ENCODE assay signal across 1 cellular context in the genomic region with DNA sequence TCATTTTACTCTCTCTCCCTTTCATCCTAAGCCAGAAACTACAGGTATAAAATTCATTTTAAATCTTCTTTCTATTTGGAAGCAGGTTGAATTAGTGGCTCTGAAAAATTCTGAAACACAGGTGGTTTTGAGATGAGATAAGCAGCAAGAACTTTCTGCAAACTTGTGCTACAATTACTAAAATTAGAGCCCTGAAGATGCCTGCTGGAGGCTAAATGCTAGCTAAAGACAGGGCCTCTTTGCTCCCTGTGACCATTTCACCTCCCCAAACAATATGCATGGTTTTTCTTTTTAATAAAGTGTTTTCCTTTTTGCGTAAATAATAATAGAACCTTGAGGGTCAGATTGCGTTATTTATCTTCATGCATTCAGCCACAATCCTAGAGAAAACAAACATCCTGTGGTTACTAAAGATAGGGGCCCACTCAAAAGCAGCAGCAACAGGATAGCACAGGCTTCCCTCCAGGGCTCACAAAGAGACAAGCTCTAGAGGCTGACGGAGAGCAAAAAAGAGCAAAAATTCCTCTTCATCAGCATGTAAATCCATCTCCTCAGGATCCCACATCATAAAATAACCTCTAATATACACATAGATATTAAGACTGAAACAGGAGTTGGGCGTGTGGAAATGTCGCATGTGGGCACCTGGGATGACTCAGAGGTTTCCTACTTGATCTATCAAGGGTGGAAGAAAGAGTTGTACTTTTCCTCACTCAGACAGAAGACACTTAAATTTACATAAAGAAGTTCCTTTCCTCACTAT.
TF ChIP-seq lines count a peak whose summit lies in the region.

No MANE protein-coding gene starts in this region.

TF ChIP-seq in A549, 52 proteins besides CTCF, POLR2A, EP300 and RAD21 (continued from another document):
- TF ChIP-seq, protein P1, sequence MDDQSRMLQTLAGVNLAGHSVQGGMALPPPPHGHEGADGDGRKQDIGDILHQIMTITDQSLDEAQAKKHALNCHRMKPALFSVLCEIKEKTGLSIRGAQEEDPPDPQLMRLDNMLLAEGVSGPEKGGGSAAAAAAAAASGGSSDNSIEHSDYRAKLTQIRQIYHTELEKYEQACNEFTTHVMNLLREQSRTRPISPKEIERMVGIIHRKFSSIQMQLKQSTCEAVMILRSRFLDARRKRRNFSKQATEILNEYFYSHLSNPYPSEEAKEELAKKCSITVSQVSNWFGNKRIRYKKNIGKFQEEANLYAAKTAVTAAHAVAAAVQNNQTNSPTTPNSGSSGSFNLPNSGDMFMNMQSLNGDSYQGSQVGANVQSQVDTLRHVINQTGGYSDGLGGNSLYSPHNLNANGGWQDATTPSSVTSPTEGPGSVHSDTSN (IDR thresholded peaks at IDR 0.05) = no peak
- no peak for TF ChIP-seq FOSL2 (IDR thresholded peaks at IDR 0.05)
- peak; percentile 47 for TF ChIP-seq FOSL2 (CRISPR knock-in tag; IDR thresholded peaks at IDR 0.05)
- no peak for TF ChIP-seq ZNF302 (CRISPR knock-in tag; IDR thresholded peaks at IDR 0.05)
- no peak for TF ChIP-seq REST (IDR thresholded peaks at IDR 0.05)
TF ChIP-seq in A549: peak in this region for 2.
